In the genomic region with DNA sequence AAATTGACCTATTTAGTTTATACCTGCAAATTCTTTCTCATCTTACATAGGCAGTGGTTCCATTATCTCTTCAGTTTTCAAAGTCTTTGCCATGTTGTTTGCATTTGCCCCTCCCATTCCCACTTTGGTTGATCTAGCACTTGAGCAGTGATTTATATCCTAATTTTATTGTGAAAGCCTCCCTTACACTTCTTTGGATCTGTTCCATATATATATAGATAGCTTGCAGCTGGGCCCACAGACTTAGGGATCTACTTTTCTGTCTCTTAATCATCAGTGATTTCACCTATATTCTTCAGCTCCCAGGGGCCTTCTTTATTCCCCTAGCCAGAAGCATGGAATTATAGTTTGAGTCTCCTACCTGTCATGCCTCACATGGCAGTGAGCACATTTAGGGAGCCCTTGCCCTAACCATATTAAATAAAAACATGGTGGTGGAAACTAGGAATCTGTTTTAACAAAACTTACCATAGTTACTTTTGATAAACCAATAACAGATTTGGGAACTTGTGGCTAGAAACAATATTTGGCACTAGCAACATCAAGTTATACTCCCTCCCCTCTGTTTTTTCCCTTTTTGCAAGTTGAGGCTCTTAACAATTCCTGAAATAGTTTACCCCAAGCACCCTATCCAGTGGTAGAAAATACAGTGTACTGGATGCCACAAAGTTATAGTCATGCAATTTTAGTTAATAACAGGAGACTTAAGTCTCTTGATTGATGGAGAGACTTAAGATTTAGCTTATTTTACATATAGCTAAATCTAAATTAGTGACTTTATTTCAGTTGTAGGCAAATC, we compare ENCODE assay signal across 17 cellular contexts. TPM values are rescaled to one million over a fixed set of nuclear protein-coding genes. Genes with fewer than 3 reads are reported as not detected.
DNase-seq lines count a peak whose midpoint lies in the region; ATAC-seq and TF ChIP-seq lines count a peak whose summit lies in the region.
"Had no signal": no experiment of that assay in that cellular context is flagged by ENCODE, and none has a peak within 500 bp of the region (broad histone marks: within the 10 kb centered on the region; RNA-seq: fewer than 3 reads in every experiment).

No MANE protein-coding gene starts in this region.

- peak overlapping the region in 1 of 4 donors; percentile 44 for H3K4me3 Mint-ChIP-seq in CD4-positive, CD25-positive, alpha-beta regulatory T cell
- no peak overlapping the region for H3K4me3 Mint-ChIP-seq in memory B cell
- H3K4me3 Mint-ChIP-seq: activated CD4-positive, alpha-beta T cell treated with anti-CD3 and anti-CD28 coated beads, Interleukin-2, amount 10 ng/mL, durations not matched to agents 7 days and 5 days had no signal

- in situ Hi-C loops in gastrocnemius medialis (cut with MboI; ENCODE audit: low sequenced_read_pairs in 4 of 4), result no loop called here

- H3K4me3 ChIP-seq in CD4-positive, CD25-positive, alpha-beta regulatory T cell (ENCODE audit: low read depth, low read length), result no peak overlapping the region
- no peak overlapping the region for H3K4me3 ChIP-seq in gastrocnemius medialis
- H3K4me3 ChIP-seq: heart left ventricle, upper lobe of left lung had no signal

- H3K36me3 ChIP-seq in CD4-positive, CD25-positive, alpha-beta regulatory T cell (ENCODE audit: control insufficient read depth, insufficient read depth, low read length), result no peaks in the 10 kb centered on the region
- no peaks in the 10 kb centered on the region for H3K36me3 ChIP-seq in gastrocnemius medialis
- H3K36me3 ChIP-seq: upper lobe of left lung had no signal

- DNase-seq in CD4-positive, CD25-positive, alpha-beta regulatory T cell, result no peak
- DNase-seq in HEK293T (ENCODE audit: extremely low spot score), result no peak
- DNase-seq in amniotic epithelial cell (ENCODE audit: low read depth), result peak; percentile 62
- DNase-seq in memory B cell (ENCODE audit: low spot score in 2 of 2), result no peak
- DNase-seq in gastrocnemius medialis, result no peak
- no peak for DNase-seq in epidermal melanocyte (ENCODE audit: insufficient read length, low spot score)
- DNase-seq: activated CD4-positive, alpha-beta T cell treated with anti-CD3 and anti-CD28 coated beads, Interleukin-2, amount 10 ng/mL, durations not matched to agents 7 days and 5 days; aorta; C1 segment of cervical spinal cord; heart left ventricle; left colon; NCI-H524; RPMI8226; stimulated activated CD4-positive, alpha-beta T cell treated with anti-CD3 and anti-CD28 coated beads, Interleukin-2, amount 100 ng/mL, for 48 hours; T-helper 9 cell; upper lobe of left lung had no signal

- no peaks in the 10 kb centered on the region for H3K9me3 ChIP-seq in CD4-positive, CD25-positive, alpha-beta regulatory T cell (ENCODE audit: control insufficient read depth in 2 of 2, low read length in 2 of 2)
- no peaks in the 10 kb centered on the region for H3K9me3 ChIP-seq in gastrocnemius medialis
- H3K9me3 ChIP-seq: heart left ventricle, upper lobe of left lung had no signal

- intact Hi-C loops in gastrocnemius medialis (cut with DNase I; ENCODE audit: low total_unique reads), result no loop called here

- no peak for TF ChIP-seq CTCF in gastrocnemius medialis (IDR thresholded peaks at IDR 0.05 in 4 of 5, conservative IDR thresholded peaks at IDR 0.05 in 1 of 5)

- POLR2A ChIA-PET in HEK293T (lab: Yijun Ruan, JAX), result no interaction called here

- CTCF ChIA-PET in HEK293T (lab: Yijun Ruan, JAX), result interaction anchor here (1.3 kb wide), 1 partner anchor 11 kb away, joined by 5 read pairs; no protein-coding TSS in a partner anchor

- H3K4me1 ChIP-seq in CD4-positive, CD25-positive, alpha-beta regulatory T cell (ENCODE audit: control insufficient read depth, insufficient read depth, low read length, poor library complexity, severe bottlenecking), result peaks cover 4% of the 10 kb centered on the region
- H3K4me1 ChIP-seq in gastrocnemius medialis, result peaks cover 25 to 34% of the 10 kb centered on the region in 2 donors

- no peak for TF ChIP-seq POLR2A in gastrocnemius medialis (IDR thresholded peaks at IDR 0.05)

- no peak for ATAC-seq in CD4-positive, CD25-positive, alpha-beta regulatory T cell (ENCODE audit: low read depth in 2 of 2)
- ATAC-seq in memory B cell (ENCODE audit: low read depth) (no peak), GM21381 (IDR thresholded peaks at IDR 0.05; ENCODE audit: unreplicated experiment) (no peak), gastrocnemius medialis (no peak)
- ATAC-seq: heart left ventricle, left colon had no signal

- peaks cover 12% of the 10 kb centered on the region for H3K36me3 Mint-ChIP-seq in CD4-positive, CD25-positive, alpha-beta regulatory T cell
- H3K36me3 Mint-ChIP-seq in memory B cell, result peaks cover 14% of the 10 kb centered on the region

- no peaks in the 10 kb centered on the region for H3K27me3 ChIP-seq in CD4-positive, CD25-positive, alpha-beta regulatory T cell (ENCODE audit: control insufficient read depth, insufficient read depth, low read length)
- no peaks in the 10 kb centered on the region for H3K27me3 ChIP-seq in gastrocnemius medialis
- H3K27me3 ChIP-seq: heart left ventricle, upper lobe of left lung had no signal

- peak overlapping the region in 2 of 3 donors; percentile 5 to 12 for H3K27ac Mint-ChIP-seq in CD4-positive, CD25-positive, alpha-beta regulatory T cell
- H3K27ac Mint-ChIP-seq in memory B cell, result peak overlapping the region; percentile 1
- H3K27ac Mint-ChIP-seq: activated CD4-positive, alpha-beta T cell treated with anti-CD3 and anti-CD28 coated beads, Interleukin-2, amount 10 ng/mL, durations not matched to agents 7 days and 5 days had no signal

- no peaks in the 10 kb centered on the region for H3K27me3 Mint-ChIP-seq in CD4-positive, CD25-positive, alpha-beta regulatory T cell
- no peaks in the 10 kb centered on the region for H3K27me3 Mint-ChIP-seq in memory B cell
- H3K27me3 Mint-ChIP-seq: activated CD4-positive, alpha-beta T cell treated with anti-CD3 and anti-CD28 coated beads, Interleukin-2, amount 10 ng/mL, durations not matched to agents 7 days and 5 days had no signal

- no peaks in the 10 kb centered on the region for H3K9me3 Mint-ChIP-seq in CD4-positive, CD25-positive, alpha-beta regulatory T cell
- H3K9me3 Mint-ChIP-seq in memory B cell, result peaks cover 4% of the 10 kb centered on the region
- H3K9me3 Mint-ChIP-seq: activated CD4-positive, alpha-beta T cell treated with anti-CD3 and anti-CD28 coated beads, Interleukin-2, amount 10 ng/mL, durations not matched to agents 7 days and 5 days had no signal

- H3K4me1 Mint-ChIP-seq in CD4-positive, CD25-positive, alpha-beta regulatory T cell, result peaks cover 48 to 74% (median 52%) of the 10 kb centered on the region in 4 donors
- H3K4me1 Mint-ChIP-seq in memory B cell, result peaks cover 24% of the 10 kb centered on the region

- no peak overlapping the region for H3K27ac ChIP-seq in CD4-positive, CD25-positive, alpha-beta regulatory T cell (ENCODE audit: insufficient read depth, low read length, poor library complexity, severe bottlenecking)
- H3K27ac ChIP-seq in gastrocnemius medialis, result no peak overlapping the region
- H3K27ac ChIP-seq: heart left ventricle had no signal

TF ChIP-seq in HEK293T, 16 proteins besides CTCF, POLR2A, EP300 and RAD21:
- peak; percentile 34; the same call in 1 of the 2 replicates for TF ChIP-seq PKNOX1 (IDR thresholded peaks at IDR 0.05)
- TF ChIP-seq ELF4 (IDR thresholded peaks at IDR 0.05), result no peak

RNA-seq across cellular contexts. Expression of gene ARIH1, which starts 41.7 kb away (rescaled TPM):
- total RNA-seq in CD4-positive, CD25-positive, alpha-beta regulatory T cell, result 242 TPM
- 10 to 100 TPM; 13.1 to 22.8 (median 14.7) TPM for polyA plus RNA-seq in CD4-positive, CD25-positive, alpha-beta regulatory T cell
- 10 to 100 TPM; 46.3 to 85.6 (median 68.3) TPM for total RNA-seq in gastrocnemius medialis
